34 cellular contexts compared by ENCODE assay signal in genomic region chrX:29237972-29238371, GRCh38.
"Had no signal": no experiment of that assay in that cellular context is flagged by ENCODE, and none has a peak within 500 bp of the region (broad histone marks: within the 10 kb centered on the region; RNA-seq: fewer than 3 reads in every experiment).

No MANE protein-coding gene starts in this region.

- H3K9me3 ChIP-seq: ascending aorta, neutrophil, sigmoid colon, thoracic aorta, uterus had no signal

- H3K36me3 Mint-ChIP-seq: activated CD4-positive, alpha-beta memory T cell treated with anti-CD3 and anti-CD28 coated beads for 36 hours; activated naive CD8-positive, alpha-beta T cell treated with anti-CD3 and anti-CD28 coated beads, Interleukin-2, amount 10 ng/mL, durations not matched to agents 7 days and 5 days; immature natural killer cell; naive B cell; stimulated activated effector memory CD8-positive, alpha-beta T cell treated with anti-CD3 and anti-CD28 coated beads, Interleukin-12 subunit alpha, Interleukin-12 subunit beta, amount 100 ng/mL, for 72 hours had no signal

- H3K4me3 ChIP-seq: ascending aorta, sigmoid colon, thoracic aorta, uterus had no signal

- H3K27me3 Mint-ChIP-seq: activated CD4-positive, alpha-beta memory T cell treated with anti-CD3 and anti-CD28 coated beads for 36 hours; activated CD4-positive, alpha-beta T cell treated with anti-CD3 and anti-CD28 coated beads, Interleukin-2, amount 10 ng/mL, durations not matched to agents 24 days and 14 days; activated naive CD8-positive, alpha-beta T cell treated with anti-CD3 and anti-CD28 coated beads, Interleukin-2, amount 10 ng/mL, durations not matched to agents 7 days and 5 days; effector memory CD8-positive, alpha-beta T cell; naive B cell; progenitor cell of endocrine pancreas; stimulated activated naive CD8-positive, alpha-beta T cell treated with anti-CD3 and anti-CD28 coated beads, Interleukin-15, Interleukin-2, amounts not matched to agents 100 ng/mL and 50 ng/mL, for 24 hours had no signal

- ATAC-seq: activated CD4-positive, CD25-positive, alpha-beta regulatory T cell treated with anti-CD3 and anti-CD28 coated beads, Interleukin-2, amount 50 U/mL, for 24 hours; effector memory CD8-positive, alpha-beta T cell; left colon; stimulated activated effector memory CD8-positive, alpha-beta T cell treated with anti-CD3 and anti-CD28 coated beads, Interleukin-12 subunit alpha, Interleukin-12 subunit beta, amount 100 ng/mL, for 72 hours had no signal

- H3K27ac ChIP-seq: ascending aorta, brain microvascular endothelial cell, neutrophil, sigmoid colon, thoracic aorta, uterus, WERI-Rb-1 had no signal

- H3K4me1 ChIP-seq: ascending aorta, sigmoid colon, uterus had no signal

- H3K27ac Mint-ChIP-seq: activated CD4-positive, alpha-beta memory T cell treated with anti-CD3 and anti-CD28 coated beads for 36 hours; activated CD4-positive, alpha-beta T cell treated with anti-CD3 and anti-CD28 coated beads, Interleukin-2, amount 10 ng/mL, durations not matched to agents 24 days and 14 days; activated naive CD4-positive, alpha-beta T cell treated with anti-CD3 and anti-CD28 coated beads for 36 hours; activated naive CD8-positive, alpha-beta T cell treated with anti-CD3 and anti-CD28 coated beads, Interleukin-2, amount 10 ng/mL, durations not matched to agents 7 days and 5 days; activated T-helper 1 cell treated with anti-CD3 and anti-CD28 coated beads, Interleukin-12 subunit alpha, Interleukin-12 subunit beta, Interleukin-2, Interleukin-4 antibody, amounts not matched to agents 30 ng/mL and 10 ng/mL and 1 ng/mL, durations not matched to agents 14 hours and 24 hours and 36 hours; effector memory CD8-positive, alpha-beta T cell; immature natural killer cell; naive B cell; nephron progenitor cell; progenitor cell of endocrine pancreas; stimulated activated effector memory CD8-positive, alpha-beta T cell treated with anti-CD3 and anti-CD28 coated beads, Interleukin-12 subunit alpha, Interleukin-12 subunit beta, amount 100 ng/mL, for 72 hours; stimulated activated naive CD8-positive, alpha-beta T cell treated with anti-CD3 and anti-CD28 coated beads, Interleukin-15, Interleukin-2, amounts not matched to agents 100 ng/mL and 50 ng/mL, for 24 hours had no signal

- H3K36me3 ChIP-seq: ascending aorta, brain microvascular endothelial cell, neutrophil, sigmoid colon, thoracic aorta, uterus, WERI-Rb-1 had no signal

- H3K4me1 Mint-ChIP-seq: activated CD4-positive, alpha-beta T cell treated with anti-CD3 and anti-CD28 coated beads, Interleukin-2, amount 10 ng/mL, durations not matched to agents 24 days and 14 days; activated naive CD8-positive, alpha-beta T cell treated with anti-CD3 and anti-CD28 coated beads, Interleukin-2, amount 10 ng/mL, durations not matched to agents 7 days and 5 days; immature natural killer cell; naive B cell; stimulated activated effector memory CD8-positive, alpha-beta T cell treated with anti-CD3 and anti-CD28 coated beads, Interleukin-12 subunit alpha, Interleukin-12 subunit beta, amount 100 ng/mL, for 72 hours had no signal

- H3K9me3 Mint-ChIP-seq: activated CD4-positive, alpha-beta memory T cell treated with anti-CD3 and anti-CD28 coated beads for 36 hours; activated CD4-positive, alpha-beta T cell treated with anti-CD3 and anti-CD28 coated beads, Interleukin-2, amount 10 ng/mL, durations not matched to agents 24 days and 14 days; activated naive CD4-positive, alpha-beta T cell treated with anti-CD3 and anti-CD28 coated beads for 36 hours; activated naive CD8-positive, alpha-beta T cell treated with anti-CD3 and anti-CD28 coated beads, Interleukin-2, amount 10 ng/mL, durations not matched to agents 7 days and 5 days; activated T-helper 1 cell treated with anti-CD3 and anti-CD28 coated beads, Interleukin-12 subunit alpha, Interleukin-12 subunit beta, Interleukin-2, Interleukin-4 antibody, amounts not matched to agents 30 ng/mL and 10 ng/mL and 1 ng/mL, durations not matched to agents 14 hours and 24 hours and 36 hours; effector memory CD8-positive, alpha-beta T cell; nephron progenitor cell; stimulated activated naive CD8-positive, alpha-beta T cell treated with anti-CD3 and anti-CD28 coated beads, Interleukin-15, Interleukin-2, amounts not matched to agents 100 ng/mL and 50 ng/mL, for 24 hours had no signal

- H3K27me3 ChIP-seq: ascending aorta, brain microvascular endothelial cell, neutrophil, sigmoid colon had no signal

- H3K4me3 Mint-ChIP-seq: activated CD4-positive, alpha-beta memory T cell treated with anti-CD3 and anti-CD28 coated beads for 36 hours; activated CD4-positive, alpha-beta T cell treated with anti-CD3 and anti-CD28 coated beads, Interleukin-2, amount 10 ng/mL, durations not matched to agents 24 days and 14 days; activated naive CD4-positive, alpha-beta T cell treated with anti-CD3 and anti-CD28 coated beads for 36 hours; activated naive CD8-positive, alpha-beta T cell treated with anti-CD3 and anti-CD28 coated beads, Interleukin-2, amount 10 ng/mL, durations not matched to agents 7 days and 5 days; activated T-helper 1 cell treated with anti-CD3 and anti-CD28 coated beads, Interleukin-12 subunit alpha, Interleukin-12 subunit beta, Interleukin-2, Interleukin-4 antibody, amounts not matched to agents 30 ng/mL and 10 ng/mL and 1 ng/mL, durations not matched to agents 14 hours and 24 hours and 36 hours; effector memory CD8-positive, alpha-beta T cell; immature natural killer cell; naive B cell; nephron progenitor cell; stimulated activated effector memory CD8-positive, alpha-beta T cell treated with anti-CD3 and anti-CD28 coated beads, Interleukin-12 subunit alpha, Interleukin-12 subunit beta, amount 100 ng/mL, for 72 hours; stimulated activated naive CD8-positive, alpha-beta T cell treated with anti-CD3 and anti-CD28 coated beads, Interleukin-15, Interleukin-2, amounts not matched to agents 100 ng/mL and 50 ng/mL, for 24 hours had no signal

- FAIRE-seq: small intestine, TTC549 had no signal

- DNase-seq: activated CD4-positive, alpha-beta memory T cell treated with anti-CD3 and anti-CD28 coated beads for 36 hours; activated CD4-positive, alpha-beta T cell treated with anti-CD3 and anti-CD28 coated beads, Interleukin-2, amount 10 ng/mL, durations not matched to agents 24 days and 14 days; activated CD8-positive, alpha-beta memory T cell treated with anti-CD3 and anti-CD28 coated beads, Interleukin-2, amount 50 U/mL, for 4 hours; activated effector memory CD4-positive, alpha-beta T cell treated with anti-CD3 and anti-CD28 coated beads, Interleukin-2, amount 50 U/mL, for 16 hours; activated naive CD4-positive, alpha-beta T cell treated with anti-CD3 and anti-CD28 coated beads for 36 hours; activated naive CD8-positive, alpha-beta T cell treated with anti-CD3 and anti-CD28 coated beads, Interleukin-2, amount 10 ng/mL, durations not matched to agents 7 days and 5 days; activated T-cell treated with anti-CD3 and anti-CD28 coated beads, Interleukin-2, amount 50 U/mL, for 1 hour; brain microvascular endothelial cell; cortex of kidney; effector memory CD8-positive, alpha-beta T cell; erythroblast; hippocampal formation; immature natural killer cell; kidney; left colon; mammary epithelial cell; naive B cell; nephron progenitor cell; retina; sigmoid colon; small intestine; stimulated activated CD4-positive, alpha-beta T cell treated with anti-CD3 and anti-CD28 coated beads, Interleukin-4, amount 100 ng/mL, for 24 hours; trophoblast cell; uterus; WERI-Rb-1 had no signal
